In genomic region chr20:40883097-40883496, GRCh38 we compare ENCODE assay signal across 27 cellular contexts.
DNase-seq lines count a peak whose midpoint lies in the region; ATAC-seq and TF ChIP-seq lines count a peak whose summit lies in the region.
"Had no signal": no experiment of that assay in that cellular context is flagged by ENCODE, and none has a peak within 500 bp of the region (broad histone marks: within the 10 kb centered on the region; RNA-seq: fewer than 3 reads in every experiment).

No MANE protein-coding gene starts in this region.

- POLR2A ChIA-PET in MCF 10A (lab: Yijun Ruan, JAX): no interaction called here

- no peaks in the 10 kb centered on the region for H3K4me1 ChIP-seq in breast epithelium
- H3K4me1 ChIP-seq: esophagus muscularis mucosa, HAP-1, neural progenitor cell, tibial nerve had no signal

- H3K9me3 ChIP-seq in breast epithelium: peaks cover 0 to 16% of the 10 kb centered on the region in 2 donors
- H3K9me3 ChIP-seq: HAP-1 had no signal

- H3K36me3 ChIP-seq in breast epithelium: no peaks in the 10 kb centered on the region
- H3K36me3 ChIP-seq: esophagus muscularis mucosa, HAP-1, heart right ventricle, neural progenitor cell, tibial nerve had no signal

- no peaks in the 10 kb centered on the region for H3K36me3 Mint-ChIP-seq in MCF 10A (ENCODE audit: insufficient read depth, unreplicated experiment)
- H3K36me3 Mint-ChIP-seq in stimulated activated effector memory CD8-positive, alpha-beta T cell treated with anti-CD3 and anti-CD28 coated beads, Interleukin-12 subunit alpha, Interleukin-12 subunit beta, amount 100 ng/mL, for 72 hours: no peaks in the 10 kb centered on the region
- H3K36me3 Mint-ChIP-seq: neural progenitor cell had no signal

- CTCF ChIA-PET in MCF 10A (lab: Yijun Ruan, JAX): interaction anchor here (0.6 to 0.8 kb wide), 2 partner anchors 12 to 915 kb away, joined by 3 to 4 read pairs; no protein-coding TSS in a partner anchor

- H3K4me3 Mint-ChIP-seq in MCF 10A (ENCODE audit: unreplicated experiment): no peak overlapping the region
- H3K4me3 Mint-ChIP-seq in stimulated activated effector memory CD8-positive, alpha-beta T cell treated with anti-CD3 and anti-CD28 coated beads, Interleukin-12 subunit alpha, Interleukin-12 subunit beta, amount 100 ng/mL, for 72 hours: no peak overlapping the region
- H3K4me3 Mint-ChIP-seq: activated naive CD4-positive, alpha-beta T cell treated with anti-CD3 and anti-CD28 coated beads for 36 hours; activated T-cell treated with anti-CD3 and anti-CD28 coated beads, Interleukin-2, amount 50 U/mL, for 72 hours; neural progenitor cell had no signal

- H3K27me3 ChIP-seq in breast epithelium: no peaks in the 10 kb centered on the region
- H3K27me3 ChIP-seq: neural progenitor cell, tibial nerve had no signal

- no peak for ATAC-seq in stimulated activated effector memory CD8-positive, alpha-beta T cell treated with anti-CD3 and anti-CD28 coated beads, Interleukin-12 subunit alpha, Interleukin-12 subunit beta, amount 100 ng/mL, for 72 hours
- ATAC-seq in HG02852 (IDR thresholded peaks at IDR 0.05; ENCODE audit: unreplicated experiment): no peak
- ATAC-seq in GM21390 (IDR thresholded peaks at IDR 0.05; ENCODE audit: unreplicated experiment): no peak
- ATAC-seq: activated CD4-positive, CD25-positive, alpha-beta regulatory T cell treated with anti-CD3 and anti-CD28 coated beads, Interleukin-2, amount 50 U/mL, for 24 hours; activated T-cell treated with anti-CD3 and anti-CD28 coated beads, Interleukin-2, amount 50 U/mL, for 72 hours; heart right ventricle; Panc1; right cardiac atrium had no signal

- no TSS peak for BruUV-seq in MCF 10A (replicated peaks; lab: Mats Ljungman, UMichigan)

- peaks cover 7% of the 10 kb centered on the region for H3K9me3 Mint-ChIP-seq in MCF 10A (ENCODE audit: unreplicated experiment)
- peaks cover 4% of the 10 kb centered on the region for H3K9me3 Mint-ChIP-seq in stimulated activated effector memory CD8-positive, alpha-beta T cell treated with anti-CD3 and anti-CD28 coated beads, Interleukin-12 subunit alpha, Interleukin-12 subunit beta, amount 100 ng/mL, for 72 hours

- TF ChIP-seq CTCF in MCF 10A (IDR thresholded peaks at IDR 0.05; ENCODE audit: unreplicated experiment) (no peak), breast epithelium (IDR thresholded peaks at IDR 0.05) (no peak)

- DNase-seq in NCI-H345 (lab: John Stamatoyannopoulos, UW) (peak; percentile 12), NCI-H345 treated with DMSO at 0.1 percent for 48 hours (lab: John Stamatoyannopoulos, UW; ENCODE audit: unreplicated experiment) (no peak), MCF 10A (ENCODE audit: unreplicated experiment) (peak; percentile 27), breast epithelium (ENCODE audit: low spot score in 2 of 2) (no peak), dermis blood vessel endothelial cell (peak; percentile 17)
- no peak for DNase-seq in stimulated activated effector memory CD8-positive, alpha-beta T cell treated with anti-CD3 and anti-CD28 coated beads, Interleukin-12 subunit alpha, Interleukin-12 subunit beta, amount 100 ng/mL, for 72 hours (ENCODE audit: low spot score in 2 of 2)
- DNase-seq: activated CD8-positive, alpha-beta memory T cell treated with anti-CD3 and anti-CD28 coated beads for 24 hours; activated naive CD4-positive, alpha-beta T cell treated with anti-CD3 and anti-CD28 coated beads for 36 hours; activated T-cell treated with anti-CD3 and anti-CD28 coated beads, Interleukin-2, amount 50 U/mL, for 72 hours; CD4-positive, alpha-beta memory T cell; foreskin melanocyte; KG1; NCI-H1436 treated with DMSO at 0.1 percent for 48 hours; NCI-H524; right cardiac atrium; SHP77 treated with DMSO at 0.1 percent for 48 hours; stimulated activated CD4-positive, alpha-beta T cell treated with anti-CD3 and anti-CD28 coated beads, Interleukin-2, amount 100 ng/mL, for 24 hours had no signal

- no peak overlapping the region for H3K27ac ChIP-seq in breast epithelium
- H3K27ac ChIP-seq: coronary artery, esophagus muscularis mucosa, heart right ventricle, neural progenitor cell, tibial nerve had no signal

- H3K4me1 Mint-ChIP-seq in MCF 10A (ENCODE audit: insufficient read depth, unreplicated experiment): no peaks in the 10 kb centered on the region
- H3K4me1 Mint-ChIP-seq in stimulated activated effector memory CD8-positive, alpha-beta T cell treated with anti-CD3 and anti-CD28 coated beads, Interleukin-12 subunit alpha, Interleukin-12 subunit beta, amount 100 ng/mL, for 72 hours: peaks cover 31% of the 10 kb centered on the region
- H3K4me1 Mint-ChIP-seq: neural progenitor cell had no signal

- no peak overlapping the region for H3K27ac Mint-ChIP-seq in MCF 10A (ENCODE audit: low read depth, unreplicated experiment)
- H3K27ac Mint-ChIP-seq in stimulated activated effector memory CD8-positive, alpha-beta T cell treated with anti-CD3 and anti-CD28 coated beads, Interleukin-12 subunit alpha, Interleukin-12 subunit beta, amount 100 ng/mL, for 72 hours: peak overlapping the region; percentile 65
- H3K27ac Mint-ChIP-seq: activated naive CD4-positive, alpha-beta T cell treated with anti-CD3 and anti-CD28 coated beads for 36 hours; activated T-cell treated with anti-CD3 and anti-CD28 coated beads, Interleukin-2, amount 50 U/mL, for 72 hours; neural progenitor cell had no signal

- H3K4me3 ChIP-seq in breast epithelium: no peak overlapping the region
- H3K4me3 ChIP-seq: coronary artery, esophagus muscularis mucosa, HAP-1, heart right ventricle, neural progenitor cell, tibial nerve had no signal

- no peak for TF ChIP-seq POLR2A in breast epithelium (IDR thresholded peaks at IDR 0.05)

- intact Hi-C loops in MCF 10A (cut with micrococcal nuclease): no loop called here
- intact Hi-C loops in breast epithelium (cut with DNase I; ENCODE audit: low total_unique reads): no loop called here

- H3K27me3 Mint-ChIP-seq in MCF 10A (ENCODE audit: insufficient read depth, unreplicated experiment): no peaks in the 10 kb centered on the region
- H3K27me3 Mint-ChIP-seq: CD4-positive, alpha-beta memory T cell had no signal

Comparison
In these comparisons a context has a peak if more than half of its experiments do, and no peak if none do; other contexts are left out.
1. DNase-seq: peak in NCI-H345 (single experiment), MCF 10A (single experiment) and dermis blood vessel endothelial cell (single experiment); none in NCI-H345 treated with DMSO at 0.1 percent for 48 hours (single experiment), breast epithelium (0 of 2) and stimulated activated effector memory CD8-positive, alpha-beta T cell treated with anti-CD3 and anti-CD28 coated beads, Interleukin-12 subunit alpha, Interleukin-12 subunit beta, amount 100 ng/mL, for 72 hours (0 of 2).